ENCODE assay signal across 8 cellular contexts in genomic region chr5:14872070-14872989, GRCh38. TPM values are rescaled to one million over a fixed set of nuclear protein-coding genes. Genes with fewer than 3 reads are reported as not detected.
DNase-seq lines count a peak whose midpoint lies in the region; ATAC-seq and TF ChIP-seq lines count a peak whose summit lies in the region.

No MANE protein-coding gene starts in this region.

- H3K27ac ChIP-seq in fibroblast of lung (ENCODE audit: insufficient read depth, low read length), result peak overlapping the region; percentile 42
- H3K27ac ChIP-seq in naive thymus-derived CD4-positive, alpha-beta T cell (ENCODE audit: low read depth, low read length), result peak overlapping the region; percentile 87
- H3K27ac ChIP-seq in stomach, result peak overlapping the region; percentile 86 to 97 (median 90)

- peak; percentile 48 to 66 for DNase-seq in NCI-H524 (lab: John Stamatoyannopoulos, UW)
- no peak for DNase-seq in NCI-H524 treated with DMSO at 0.1 percent for 48 hours (lab: John Stamatoyannopoulos, UW)
- DNase-seq in NOMO-1 (lab: John Stamatoyannopoulos, UW; ENCODE audit: unreplicated experiment in 2 of 2), result peak; percentile 61 to 64
- peak; percentile 30 for DNase-seq in activated T-helper 1 cell treated with Interleukin-2 at 50 U/mL for 16 hours (ENCODE audit: low read depth)
- DNase-seq in fibroblast of lung (ENCODE audit: low read depth in 2 of 2), result peak; percentile 36 to 50
- DNase-seq in naive thymus-derived CD4-positive, alpha-beta T cell, result peak; percentile 27 to 73 (median 45)
- peak; percentile 58 for DNase-seq in stomach

- no peak for TF ChIP-seq POLR2A in stomach (IDR thresholded peaks at IDR 0.05)

- H3K4me3 Mint-ChIP-seq in naive thymus-derived CD4-positive, alpha-beta T cell, result peak overlapping the region; percentile 84 to 98 (median 92)

- TF ChIP-seq CTCF in fibroblast of lung (conservative IDR thresholded peaks at IDR 0.05 in 1 of 2, IDR thresholded peaks at IDR 0.05 in 1 of 2; ENCODE audit: low read depth in 1 of 2, low read length in 2 of 2) (no peak), stomach (IDR thresholded peaks at IDR 0.05) (peak in 2 of 7 experiments; percentile 6 to 30)

- H3K36me3 ChIP-seq in fibroblast of lung (ENCODE audit: control insufficient read depth, insufficient read depth, low read length) (no peaks in the 10 kb centered on the region), stomach (no peaks in the 10 kb centered on the region)
- H3K36me3 ChIP-seq in naive thymus-derived CD4-positive, alpha-beta T cell (ENCODE audit: control insufficient read depth in 2 of 3, insufficient read depth in 3 of 3, low read length in 3 of 3), result no peaks in the 10 kb centered on the region

- H3K9ac ChIP-seq in fibroblast of lung (ENCODE audit: insufficient read depth, low read length), result peak overlapping the region; percentile 65

- intact Hi-C loops in naive thymus-derived CD4-positive, alpha-beta T cell (cut with micrococcal nuclease), result loop anchor here (1.0 to 10.0 kb wide), 12 partner anchors 55 to 1595 kb away; partner anchors contain the start of genes OTULINL (in 2 of the 2), TRIO (in 2 of the 2) and ZNF622 (in 2 of the 2)
- intact Hi-C loops in stomach (cut with DNase I; ENCODE audit: low total_unique reads), result no loop called here

- H3K27me3 ChIP-seq in fibroblast of lung (ENCODE audit: control insufficient read depth, insufficient read depth, low read length), result no peaks in the 10 kb centered on the region
- H3K27me3 ChIP-seq in naive thymus-derived CD4-positive, alpha-beta T cell (ENCODE audit: control insufficient read depth in 2 of 2, insufficient read depth in 2 of 2, low read length in 2 of 2), result no peaks in the 10 kb centered on the region
- peaks cover 0 to 5% (median 0%) of the 10 kb centered on the region in 3 donors for H3K27me3 ChIP-seq in stomach

- TF ChIP-seq EP300 in stomach (IDR thresholded peaks at IDR 0.05), result no peak

- H3K4me1 Mint-ChIP-seq in naive thymus-derived CD4-positive, alpha-beta T cell, result peaks cover 15 to 45% (median 35%) of the 10 kb centered on the region in 7 donors

- ATAC-seq in HG02973 (IDR thresholded peaks at IDR 0.05; ENCODE audit: unreplicated experiment), result peak; percentile 39
- peak; percentile 52 for ATAC-seq in naive thymus-derived CD4-positive, alpha-beta T cell

- CTCF ChIA-PET in naive thymus-derived CD4-positive, alpha-beta T cell (lab: Charles Lee), result interaction anchor here (0.5 to 2.1 kb wide), 4 partner anchors 13 to 189 kb away, joined by 3 to 9 read pairs (median 4); no protein-coding TSS in a partner anchor

- H3K4me3 ChIP-seq in fibroblast of lung (replicated peaks in 1 of 4; ENCODE audit: control extremely low read depth in 1 of 4, insufficient read depth in 1 of 4, low read depth in 3 of 4, low read length in 4 of 4) (peak overlapping the region; percentile 47 to 64 (median 56)), stomach (peak overlapping the region; percentile 74 to 94 (median 86))
- H3K4me3 ChIP-seq in naive thymus-derived CD4-positive, alpha-beta T cell (ENCODE audit: low read length), result peak overlapping the region; percentile 69

- H3K36me3 Mint-ChIP-seq in naive thymus-derived CD4-positive, alpha-beta T cell, result peaks cover 0 to 5% (median 0%) of the 10 kb centered on the region in 5 donors

- peak overlapping the region; percentile 79 to 97 (median 92) for H3K27ac Mint-ChIP-seq in naive thymus-derived CD4-positive, alpha-beta T cell

- peak overlapping the region; percentile 45 for H2AFZ ChIP-seq in fibroblast of lung (ENCODE audit: low read length)

- WGBS in stomach, 5 donors, result 2 to 6% (median 3%) methylated on average over 26 to 72 of the region's 73 CpGs

- peak overlapping the region; percentile 57 for H3K4me2 ChIP-seq in fibroblast of lung (ENCODE audit: extremely low read depth, insufficient read depth, low read length)

- peaks cover 0 to 23% (median 0%) of the 10 kb centered on the region in 5 donors for H3K27me3 Mint-ChIP-seq in naive thymus-derived CD4-positive, alpha-beta T cell

- peaks cover 0 to 3% (median 0%) of the 10 kb centered on the region in 11 donors for H3K9me3 Mint-ChIP-seq in naive thymus-derived CD4-positive, alpha-beta T cell

- H3K79me2 ChIP-seq in fibroblast of lung (ENCODE audit: control insufficient read depth, insufficient read depth, low read length), result no peaks in the 10 kb centered on the region

- no peaks in the 10 kb centered on the region for H3K9me3 ChIP-seq in fibroblast of lung (ENCODE audit: control insufficient read depth, insufficient read depth, low read depth, low read length)
- H3K9me3 ChIP-seq in naive thymus-derived CD4-positive, alpha-beta T cell (ENCODE audit: control insufficient read depth in 2 of 3, low read length in 3 of 3), result no peaks in the 10 kb centered on the region
- no peaks in the 10 kb centered on the region for H3K9me3 ChIP-seq in stomach

- H3K4me1 ChIP-seq in fibroblast of lung (ENCODE audit: control insufficient read depth, extremely low read depth, insufficient read depth, low read length) (no peaks in the 10 kb centered on the region), stomach (peaks cover 14 to 32% (median 22%) of the 10 kb centered on the region in 4 donors)
- H3K4me1 ChIP-seq in naive thymus-derived CD4-positive, alpha-beta T cell (ENCODE audit: control insufficient read depth in 2 of 2, insufficient read depth in 2 of 2, low read length in 2 of 2), result peaks cover 6 to 12% of the 10 kb centered on the region in 2 donors

- POLR2A ChIA-PET in naive thymus-derived CD4-positive, alpha-beta T cell (lab: Charles Lee), result interaction anchor here (1.3 to 5.7 kb wide), 5 partner anchors 63 to 208 kb away, joined by 5 to 64 read pairs (median 6); partner anchors contain the start of gene OTULIN

- H4K20me1 ChIP-seq in fibroblast of lung (ENCODE audit: control insufficient read depth, extremely low read depth, insufficient read depth, low read length), result no peaks in the 10 kb centered on the region

RNA-seq across cellular contexts. Expression of gene ANKH, which starts 0.8 kb away (rescaled TPM):
- total RNA-seq in fibroblast of lung (5.4 and 5.8 TPM in 2 replicates), stomach (100 to 1,000 TPM in 1 of 5 donors, 10 to 100 TPM in 2, 1 to 10 TPM in 2; 3.6 to 115 (median 17.8) TPM)
- polyA plus RNA-seq in fibroblast of lung (10.9 and 14.8 TPM in 2 replicates), stomach (10 to 100 TPM in 2 of 3 donors, 1 to 10 TPM in 1; 6.1 to 18.8 (median 10.8) TPM)
- polyA plus RNA-seq in fibroblast of lung (2012), result 15.1 and 28.2 TPM in 2 replicates
- polyA minus RNA-seq in fibroblast of lung (ENCODE audit: low replicate concordance), result 36.5 and 39.2 TPM in 2 replicates
- total RNA-seq in naive thymus-derived CD4-positive, alpha-beta T cell, result 100 to 1,000 TPM in 3 of 5 experiments, 10 to 100 TPM in 2; 40.6 to 190 (median 113) TPM
- 10 to 100 TPM; 35.9 to 45.5 TPM for polyA plus RNA-seq in naive thymus-derived CD4-positive, alpha-beta T cell
